In genomic region chr11:66638177-66639065, GRCh38 we compare ENCODE assay signal across 1 cellular context.
TF ChIP-seq lines count a peak whose summit lies in the region.

Gene RBM4 (plus strand): TSS chr11:66638703. CDS start chr11:66639712, 1,009 bp downstream.

TF ChIP-seq in HepG2, 621 proteins besides CTCF, POLR2A, EP300 and RAD21 (continued from another document and continues in another):
- 0 out of 2 replicates have a peak, but pooled peaks have one; percentile 28 for TF ChIP-seq ZNF646 (CRISPR knock-in tag; IDR thresholded peaks at IDR 0.05)
- TF ChIP-seq EED (CRISPR knock-in tag; IDR thresholded peaks at IDR 0.05), result no peak
- TF ChIP-seq ZNF792 (CRISPR knock-in tag; IDR thresholded peaks at IDR 0.05), result peak; percentile 12; the same call in 1 of the 2 replicates
- 0 out of 2 replicates have a peak, but pooled peaks have one; percentile 53 for TF ChIP-seq ZNF343 (CRISPR knock-in tag; IDR thresholded peaks at IDR 0.05)
- peak; percentile 14; the same call in 1 of the 2 replicates for TF ChIP-seq POGK (CRISPR knock-in tag; conservative IDR thresholded peaks at IDR 0.05)
- TF ChIP-seq POGZ (CRISPR knock-in tag; IDR thresholded peaks at IDR 0.05), result peak; percentile 78; the same call in 1 of the 2 replicates
- TF ChIP-seq ZSCAN22 (CRISPR knock-in tag; IDR thresholded peaks at IDR 0.05), result no peak
- no peak for TF ChIP-seq ZNF280D (CRISPR knock-in tag; IDR thresholded peaks at IDR 0.05)
- TF ChIP-seq ZNF335 (CRISPR knock-in tag; IDR thresholded peaks at IDR 0.05), result peak; percentile 76; the same call in 1 of the 2 replicates
- TF ChIP-seq TGIF2 (CRISPR knock-in tag; IDR thresholded peaks at IDR 0.05), result peak; percentile 90
- peak; percentile 62 for TF ChIP-seq ERF (CRISPR knock-in tag; IDR thresholded peaks at IDR 0.05)
- TF ChIP-seq ZBTB43 (CRISPR knock-in tag; conservative IDR thresholded peaks at IDR 0.05), result 0 out of 2 replicates have a peak, but pooled peaks have one; percentile 8
- no peak; the same call in 1 of the 2 replicates for TF ChIP-seq SIN3B (IDR thresholded peaks at IDR 0.05; ENCODE audit: low read length)
- TF ChIP-seq KDM6A (CRISPR knock-in tag; IDR thresholded peaks at IDR 0.05; ENCODE audit: low read depth), result no peak
- TF ChIP-seq ATRX (CRISPR knock-in tag; IDR thresholded peaks at IDR 0.05; ENCODE audit: borderline replicate concordance), result no peak
- TF ChIP-seq ZNF414 (CRISPR knock-in tag; IDR thresholded peaks at IDR 0.05), result peak; percentile 40; the same call in 1 of the 2 replicates
- TF ChIP-seq HOXA5 (CRISPR knock-in tag; IDR thresholded peaks at IDR 0.05), result peak; percentile 81; the same call in 1 of the 2 replicates
- TF ChIP-seq KLF12 (CRISPR knock-in tag; IDR thresholded peaks at IDR 0.05; ENCODE audit: borderline replicate concordance), result no peak
- no peak for TF ChIP-seq GATAD2A (CRISPR knock-in tag; IDR thresholded peaks at IDR 0.05)
- TF ChIP-seq ZNF629 (CRISPR knock-in tag; conservative IDR thresholded peaks at IDR 0.05), result no peak
- TF ChIP-seq REL (CRISPR knock-in tag; conservative IDR thresholded peaks at IDR 0.05), result 0 out of 2 replicates have a peak, but pooled peaks have one; percentile 71
- TF ChIP-seq RARA (CRISPR knock-in tag; IDR thresholded peaks at IDR 0.05), result no peak
- peak; percentile 45; the same call in 1 of the 2 replicates for TF ChIP-seq MYPOP (CRISPR knock-in tag; IDR thresholded peaks at IDR 0.05)
- peak; percentile 83; the same call in 1 of the 2 replicates for TF ChIP-seq AKAP8 (CRISPR knock-in tag; IDR thresholded peaks at IDR 0.05)
- TF ChIP-seq TARDBP (CRISPR knock-in tag; IDR thresholded peaks at IDR 0.05), result peak; percentile 26; the same call in 1 of the 2 replicates
- TF ChIP-seq HOXD1 (CRISPR knock-in tag; IDR thresholded peaks at IDR 0.05), result 0 out of 2 replicates have a peak, but pooled peaks have one; percentile 19
- TF ChIP-seq NFIB (CRISPR knock-in tag; IDR thresholded peaks at IDR 0.05; ENCODE audit: borderline replicate concordance), result no peak
- 0 out of 2 replicates have a peak, but pooled peaks have one; percentile 87 for TF ChIP-seq FIP1L1 (IDR thresholded peaks at IDR 0.05; ENCODE audit: borderline replicate concordance, insufficient read depth, low read depth, low read length)
- peak; percentile 48 for TF ChIP-seq ZNF883 (CRISPR knock-in tag; IDR thresholded peaks at IDR 0.05; ENCODE audit: not compliant biosample characterization)
- TF ChIP-seq SP1 (IDR thresholded peaks at IDR 0.05), result no peak
- TF ChIP-seq SP1 (CRISPR knock-in tag; IDR thresholded peaks at IDR 0.05), result no peak
- no peak for TF ChIP-seq TCF12 (IDR thresholded peaks at IDR 0.05)
- TF ChIP-seq TCF12 (CRISPR knock-in tag; IDR thresholded peaks at IDR 0.05), result 0 out of 2 replicates have a peak, but pooled peaks have one; percentile 58
- peak; percentile 13 for TF ChIP-seq SKI (IDR thresholded peaks at IDR 0.05; ENCODE audit: partially characterized antibody)
- peak; percentile 81; the same call in 1 of the 2 replicates for TF ChIP-seq ZNF20 (CRISPR knock-in tag; IDR thresholded peaks at IDR 0.05)
- TF ChIP-seq SP140L (CRISPR knock-in tag; IDR thresholded peaks at IDR 0.05; ENCODE audit: borderline replicate concordance), result no peak
- TF ChIP-seq PBX2 (CRISPR knock-in tag; IDR thresholded peaks at IDR 0.05), result peak; percentile 94
- peak; percentile 72 for TF ChIP-seq ZNF781 (CRISPR knock-in tag; IDR thresholded peaks at IDR 0.05; ENCODE audit: borderline replicate concordance, not compliant biosample characterization)
- no peak for TF ChIP-seq ATF3 (CRISPR knock-in tag; IDR thresholded peaks at IDR 0.05)
- TF ChIP-seq FOXO1 (CRISPR knock-in tag; IDR thresholded peaks at IDR 0.05), result no peak; the same call in 1 of the 2 replicates
- no peak for TF ChIP-seq MTF1 (CRISPR knock-in tag; IDR thresholded peaks at IDR 0.05)
- TF ChIP-seq NFE2L2 (IDR thresholded peaks at IDR 0.05; ENCODE audit: low read length), result no peak
